24 cellular contexts compared by ENCODE assay signal in genomic region chr4:17489123-17489522, GRCh38. TPM values are rescaled to one million over a fixed set of nuclear protein-coding genes. Genes with fewer than 3 reads are reported as not detected.
DNase-seq lines count a peak whose midpoint lies in the region; ATAC-seq, FAIRE-seq and TF ChIP-seq lines count a peak whose summit lies in the region.
"Had no signal": no experiment of that assay in that cellular context is flagged by ENCODE, and none has a peak within 500 bp of the region (broad histone marks: within the 10 kb centered on the region; RNA-seq: fewer than 3 reads in every experiment).

No MANE protein-coding gene starts in this region.

- H3K27me3 Mint-ChIP-seq in memory B cell = no peaks in the 10 kb centered on the region
- H3K27me3 Mint-ChIP-seq in stimulated activated naive CD8-positive, alpha-beta T cell treated with anti-CD3 and anti-CD28 coated beads, Interleukin-15, amount 100 ng/mL, for 72 hours = no peaks in the 10 kb centered on the region

- H3K4me1 Mint-ChIP-seq in memory B cell = no peaks in the 10 kb centered on the region
- peaks cover 3% of the 10 kb centered on the region for H3K4me1 Mint-ChIP-seq in stimulated activated naive CD8-positive, alpha-beta T cell treated with anti-CD3 and anti-CD28 coated beads, Interleukin-15, amount 100 ng/mL, for 72 hours

- POLR2A ChIA-PET in HepG2 (lab: Yijun Ruan, JAX) = no interaction called here

- ATAC-seq in right lobe of liver = no peak
- ATAC-seq in HepG2 = no peak
- no peak for ATAC-seq in memory B cell (ENCODE audit: low read depth)
- ATAC-seq in stimulated activated naive CD8-positive, alpha-beta T cell treated with anti-CD3 and anti-CD28 coated beads, Interleukin-15, amount 100 ng/mL, for 72 hours = no peak
- no peak for ATAC-seq in left colon
- ATAC-seq: A549, PC-3 had no signal

- H3K36me3 Mint-ChIP-seq in memory B cell = peaks cover 47% of the 10 kb centered on the region

- no peak overlapping the region for H2AFZ ChIP-seq in HepG2 (ENCODE audit: low read length)
- H2AFZ ChIP-seq: GM23248 had no signal

- H3K27ac Mint-ChIP-seq in memory B cell = peak overlapping the region; percentile 18
- H3K27ac Mint-ChIP-seq in stimulated activated naive CD8-positive, alpha-beta T cell treated with anti-CD3 and anti-CD28 coated beads, Interleukin-15, amount 100 ng/mL, for 72 hours = peak overlapping the region in 1 of 2 donors; percentile 76

- no peak for TF ChIP-seq POLR2A in right lobe of liver (IDR thresholded peaks at IDR 0.05)
- no peak for TF ChIP-seq POLR2A in HepG2 (IDR thresholded peaks at IDR 0.05; ENCODE audit: insufficient read depth in 1 of 2, low read depth in 2 of 2, low read length in 2 of 2)

- H3K9me3 Mint-ChIP-seq in memory B cell = peaks cover 2% of the 10 kb centered on the region
- H3K9me3 Mint-ChIP-seq in stimulated activated naive CD8-positive, alpha-beta T cell treated with anti-CD3 and anti-CD28 coated beads, Interleukin-15, amount 100 ng/mL, for 72 hours = no peaks in the 10 kb centered on the region
- H3K9me3 Mint-ChIP-seq: CD14-positive monocyte had no signal

- H4K20me1 ChIP-seq in HepG2 (ENCODE audit: insufficient read depth, low read length) = peaks cover 10% of the 10 kb centered on the region; the same call in 1 of the 2 replicates

- WGBS in right lobe of liver (ENCODE audit: insufficient coverage, low coverage, low lambda C conversion rate, missing lambda C conversion rate) = 83% methylated on average over 5 of the region's 5 CpGs
- 96% methylated on average over 5 of the region's 5 CpGs for WGBS in HepG2 (ENCODE audit: low lambda C conversion rate)

- H3K4me2 ChIP-seq in HepG2 (ENCODE audit: low read depth, low read length) = no peak overlapping the region
- H3K4me2 ChIP-seq: A549 had no signal

- H3K36me3 ChIP-seq in right lobe of liver (peaks cover 0 to 45% (median 22%) of the 10 kb centered on the region in 4 donors), HepG2 (replicated peaks in 1 of 2; ENCODE audit: control insufficient read depth in 1 of 2, insufficient read depth in 2 of 2, low read length in 2 of 2) (peaks cover 31 to 71% of the 10 kb centered on the region in 2 experiments), KOPT-K1 (ENCODE audit: insufficient read depth, low read length) (peaks cover 76% of the 10 kb centered on the region)

- H3K4me1 ChIP-seq in right lobe of liver = peaks cover 0 to 52% (median 25%) of the 10 kb centered on the region in 4 donors
- peaks cover 32% of the 10 kb centered on the region for H3K4me1 ChIP-seq in HepG2 (ENCODE audit: insufficient read depth, low read length)

- no peak overlapping the region for H3K4me3 Mint-ChIP-seq in memory B cell
- H3K4me3 Mint-ChIP-seq in stimulated activated naive CD8-positive, alpha-beta T cell treated with anti-CD3 and anti-CD28 coated beads, Interleukin-15, amount 100 ng/mL, for 72 hours = no peak overlapping the region
- H3K4me3 Mint-ChIP-seq: CD14-positive monocyte had no signal

- H3K9me3 ChIP-seq in right lobe of liver (no peaks in the 10 kb centered on the region), HepG2 (ENCODE audit: low read length) (no peaks in the 10 kb centered on the region), KOPT-K1 (ENCODE audit: insufficient read depth, low read length, poor library complexity, severe bottlenecking) (no peaks in the 10 kb centered on the region)
- H3K9me3 ChIP-seq: A549, MG63 had no signal

- in situ Hi-C loops in HepG2 (cut with HindIII; ENCODE audit: extremely low pct_ligation_motif_present, low pct_unique_long_range_greater_than_20kb) = no loop called here

- H3K27ac ChIP-seq in right lobe of liver (peak overlapping the region in 2 of 3 donors; percentile 91 to 93), HepG2 (ENCODE audit: extremely low read length, insufficient read depth, low read length) (no peak overlapping the region), KOPT-K1 (ENCODE audit: low read depth, low read length, poor library complexity, severe bottlenecking) (peak overlapping the region; percentile 26)
- H3K27ac ChIP-seq: A549, GM23248 had no signal

- FAIRE-seq in HepG2 (lab: Jason Lieb, UNC) = no peak
- FAIRE-seq: A549, GM18507 had no signal

- H3K79me2 ChIP-seq in HepG2 (ENCODE audit: insufficient read depth, low read length) = peaks cover 2% of the 10 kb centered on the region

- no peak for TF ChIP-seq RAD21 in HepG2 (CRISPR knock-in tag; IDR thresholded peaks at IDR 0.05)

- no peak overlapping the region for H3K9ac ChIP-seq in HepG2 (ENCODE audit: insufficient read depth, low read depth, low read length)
- H3K9ac ChIP-seq: GM23248 had no signal

- H3K27me3 ChIP-seq in right lobe of liver = no peaks in the 10 kb centered on the region
- no peaks in the 10 kb centered on the region for H3K27me3 ChIP-seq in HepG2 (ENCODE audit: control insufficient read depth in 1 of 2, insufficient read depth in 2 of 2, low read length in 2 of 2)
- H3K27me3 ChIP-seq: MG63 had no signal

- DNase-seq in right lobe of liver (no peak), HepG2 (ENCODE audit: low spot score) (no peak), memory B cell (ENCODE audit: low spot score in 2 of 2) (no peak), left colon (no peak), DMS153 (lab: John Stamatoyannopoulos, UW) (no peak)
- DNase-seq in stimulated activated naive CD8-positive, alpha-beta T cell treated with anti-CD3 and anti-CD28 coated beads, Interleukin-15, amount 100 ng/mL, for 72 hours = no peak
- DNase-seq: Calu3; GM23248; H7; KBM-7; MG63; NCI-H2029; NCI-H446 treated with DMSO at 0.1 percent for 48 hours; NCI-H526; NCI-H82; NK-92 treated with Interleukin-12 subunit alpha and Interleukin-12 subunit beta, amount 100 ng/mL, for 24 hours; PC-3 had no signal

- intact Hi-C loops in right lobe of liver (cut with DNase I) (no loop called here), HepG2 (cut with micrococcal nuclease; ENCODE audit: unreplicated experiment) (no loop called here), left colon (cut with DNase I, micrococcal nuclease) (no loop called here)

- CTCF ChIA-PET in HepG2 (lab: Yijun Ruan, JAX; ENCODE audit: low intra/inter-chr PET ratio, low total read pairs) = no interaction called here

- H3K4me3 ChIP-seq in right lobe of liver = no peak overlapping the region
- no peak overlapping the region for H3K4me3 ChIP-seq in HepG2 (replicated peaks in 1 of 3; ENCODE audit: insufficient read depth in 1 of 3, low read depth in 2 of 3, low read length in 3 of 3)
- H3K4me3 ChIP-seq: A549, GM23248, MG63 had no signal

- no TSS peak for BruUV-seq in HepG2 (replicated peaks; lab: Mats Ljungman, UMichigan)

- TF ChIP-seq EP300 in HepG2 (IDR thresholded peaks at IDR 0.05; ENCODE audit: low read depth in 2 of 2, low read length in 2 of 2) = no peak
- TF ChIP-seq EP300 in HepG2 (CRISPR knock-in tag; IDR thresholded peaks at IDR 0.05; ENCODE audit: borderline replicate concordance) = no peak

- TF ChIP-seq CTCF in right lobe of liver (IDR thresholded peaks at IDR 0.05) (no peak), HepG2 (CRISPR knock-in tag; IDR thresholded peaks at IDR 0.05) (no peak)

RNA-seq across cellular contexts. Expression of gene QDPR, which starts 22.8 kb away (rescaled TPM):
- 100 to 1,000 TPM in 2 of 6 experiments, 10 to 100 TPM in 4; 43.4 to 154 (median 81.5) TPM for total RNA-seq in right lobe of liver
- total RNA-seq in HepG2 (2016; rRNA removed; fragmentation: Illumina TruSeq; extraction: Trizol) = 9.9 and 32.4 TPM in 2 replicates
- 5.2 and 5.9 TPM in 2 replicates for total RNA-seq in HepG2 (2016; cell fraction: cytosol; rRNA removed; fragmentation: Illumina TruSeq; extraction: Trizol; ENCODE audit: low read depth)
- total RNA-seq in HepG2 (2016; cell fraction: insoluble cytoplasmic fraction; rRNA removed; fragmentation: Illumina TruSeq; extraction: Trizol) = 10.8 and 29.3 TPM in 2 replicates
- total RNA-seq in HepG2 (2016; cell fraction: membrane; rRNA removed; fragmentation: Illumina TruSeq; extraction: Trizol) = 21.9 and 22.0 TPM in 2 replicates
- 16.5 and 17.7 TPM in 2 replicates for total RNA-seq in HepG2 (2016; cell fraction: nucleus; rRNA removed; fragmentation: Illumina TruSeq; extraction: Trizol)
- polyA plus RNA-seq in HepG2 (2011; rRNA removed) = 84.0 and 95.5 TPM in 2 replicates
- 88.8 and 113 TPM in 2 replicates for polyA plus RNA-seq in HepG2 (2011; cell fraction: cytosol; rRNA removed)
- polyA plus RNA-seq in HepG2 (2011; cell fraction: nucleus; rRNA removed) = 38.4 and 46.2 TPM in 2 replicates
- polyA plus RNA-seq in HepG2 (2012) = 78.4 and 108 TPM in 2 replicates
- polyA plus RNA-seq in HepG2 (2016; cell fraction: cytosol; fragmentation: Illumina TruSeq; extraction: Trizol; ENCODE audit: low read depth) = 28.6 and 35.0 TPM in 2 replicates
- 102 and 112 TPM in 2 replicates for polyA plus RNA-seq in HepG2 (2016; cell fraction: insoluble cytoplasmic fraction; fragmentation: Illumina TruSeq; extraction: Trizol; ENCODE audit: low read depth)
- 43.5 and 45.2 TPM in 2 replicates for polyA plus RNA-seq in HepG2 (2016; cell fraction: membrane; fragmentation: Illumina TruSeq; extraction: Trizol; ENCODE audit: low read depth)
- 50.5 and 56.3 TPM in 2 replicates for polyA plus RNA-seq in HepG2 (2016; cell fraction: nucleus; fragmentation: Illumina TruSeq; extraction: Trizol; ENCODE audit: insufficient read depth, low read depth)
- 32.0 and 89.7 TPM in 2 replicates for polyA minus RNA-seq in HepG2 (2011; rRNA and poly(A)+ RNA removed; ENCODE audit: low replicate concordance)
- 39.3 and 42.6 TPM in 2 replicates for polyA minus RNA-seq in HepG2 (2011; cell fraction: cytosol; rRNA and poly(A)+ RNA removed)
- 66.9 and 70.4 TPM in 2 replicates for polyA minus RNA-seq in HepG2 (2011; cell fraction: nucleus; rRNA and poly(A)+ RNA removed)
- total RNA-seq in left colon = 10 to 100 TPM; 16.9 to 23.7 TPM

RNA-seq across cellular contexts. Expression of gene CLRN2, which starts 25.8 kb away (rescaled TPM):
- total RNA-seq in right lobe of liver (not detected), HepG2 (2016; rRNA removed; fragmentation: Illumina TruSeq; extraction: Trizol) (not detected in 2 replicates), left colon (not detected)
- not detected in 2 replicates for total RNA-seq in HepG2 (2016; cell fraction: cytosol; rRNA removed; fragmentation: Illumina TruSeq; extraction: Trizol; ENCODE audit: low read depth)
- total RNA-seq in HepG2 (2016; cell fraction: insoluble cytoplasmic fraction; rRNA removed; fragmentation: Illumina TruSeq; extraction: Trizol) = not detected in 2 replicates
- not detected in 2 replicates for total RNA-seq in HepG2 (2016; cell fraction: membrane; rRNA removed; fragmentation: Illumina TruSeq; extraction: Trizol)
- not detected in 2 replicates for total RNA-seq in HepG2 (2016; cell fraction: nucleus; rRNA removed; fragmentation: Illumina TruSeq; extraction: Trizol)
- polyA plus RNA-seq in HepG2 (2011; rRNA removed) = not detected in 2 replicates
- not detected in 2 replicates for polyA plus RNA-seq in HepG2 (2011; cell fraction: cytosol; rRNA removed)
- 0.31 TPM in 1 of 2 replicates, not detected in the other for polyA plus RNA-seq in HepG2 (2011; cell fraction: nucleus; rRNA removed)
- 0.27 TPM in 1 of 2 replicates, not detected in the other for polyA plus RNA-seq in HepG2 (2012)
- not detected in 2 replicates for polyA plus RNA-seq in HepG2 (2016; cell fraction: cytosol; fragmentation: Illumina TruSeq; extraction: Trizol; ENCODE audit: low read depth)
- not detected in 2 replicates for polyA plus RNA-seq in HepG2 (2016; cell fraction: insoluble cytoplasmic fraction; fragmentation: Illumina TruSeq; extraction: Trizol; ENCODE audit: low read depth)
- polyA plus RNA-seq in HepG2 (2016; cell fraction: membrane; fragmentation: Illumina TruSeq; extraction: Trizol; ENCODE audit: low read depth) = not detected in 2 replicates
- polyA plus RNA-seq in HepG2 (2016; cell fraction: nucleus; fragmentation: Illumina TruSeq; extraction: Trizol; ENCODE audit: insufficient read depth, low read depth) = not detected in 2 replicates
- not detected in 2 replicates for polyA minus RNA-seq in HepG2 (2011; rRNA and poly(A)+ RNA removed; ENCODE audit: low replicate concordance)
- not detected in 2 replicates for polyA minus RNA-seq in HepG2 (2011; cell fraction: cytosol; rRNA and poly(A)+ RNA removed)
- polyA minus RNA-seq in HepG2 (2011; cell fraction: nucleus; rRNA and poly(A)+ RNA removed) = not detected in 2 replicates
- total RNA-seq: Calu3, Daoy, G401, GM23248, H7, HT1080, PC-3 had no signal
- polyA plus RNA-seq: A549, CD14-positive monocyte, GM23248 had no signal
